Comparison of ENCODE assay signal across 7 cellular contexts in the genomic region with DNA sequence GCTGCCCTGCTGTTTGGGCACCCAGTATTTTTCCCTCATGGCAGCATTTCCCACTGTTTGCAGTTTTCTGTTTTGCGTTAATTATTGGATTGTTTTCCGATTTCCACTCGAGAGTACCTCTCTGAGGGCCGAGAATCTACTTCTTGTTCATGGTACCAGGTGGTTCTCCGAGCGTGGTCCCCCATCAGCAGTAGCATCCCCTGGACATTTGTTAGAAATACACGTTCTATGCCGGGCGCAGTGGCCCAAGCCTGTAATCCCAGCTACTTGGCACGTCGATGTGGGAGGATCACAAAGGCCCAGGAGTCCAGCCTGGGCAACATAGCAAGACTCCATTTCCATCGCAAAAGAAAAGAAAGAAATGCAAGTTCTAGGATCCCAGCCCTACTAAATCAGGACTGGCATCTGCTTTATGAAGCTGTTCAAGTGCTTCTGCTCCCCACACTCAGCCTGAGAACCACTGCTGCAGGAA. TPM values are rescaled to one million over a fixed set of nuclear protein-coding genes. Genes with fewer than 3 reads are reported as not detected.
DNase-seq lines count a peak whose midpoint lies in the region; ATAC-seq and TF ChIP-seq lines count a peak whose summit lies in the region.

No MANE protein-coding gene starts in this region.

- peaks cover 5% of the 10 kb centered on the region for H3K4me1 ChIP-seq in hepatocyte (ENCODE audit: insufficient read depth)
- peaks cover 14 to 44% (median 24%) of the 10 kb centered on the region in 6 donors for H3K4me1 ChIP-seq in spleen

- peak overlapping the region; percentile 81 for H3K4me3 ChIP-seq in hepatocyte
- peak overlapping the region; percentile 79 to 98 (median 96) for H3K4me3 ChIP-seq in spleen

- TF ChIP-seq CTCF in HFFc6 (IDR thresholded peaks at IDR 0.05): no peak
- TF ChIP-seq CTCF in hepatocyte (IDR thresholded peaks at IDR 0.05; ENCODE audit: poor library complexity): no peak
- TF ChIP-seq CTCF in spleen (IDR thresholded peaks at IDR 0.05 in 8 of 11, conservative IDR thresholded peaks at IDR 0.05 in 3 of 11): no peak

- no peaks in the 10 kb centered on the region for H3K9me3 ChIP-seq in hepatocyte (ENCODE audit: low read depth)
- H3K9me3 ChIP-seq in spleen: no peaks in the 10 kb centered on the region

- DNase-seq in HFFc6 (no peak), hepatocyte (ENCODE audit: low spot score) (no peak), spleen (no peak), HPDE6-E6E7 (ENCODE audit: extremely low spot score) (no peak), NCI-H2227 treated with DMSO at 0.1 percent for 48 hours (lab: John Stamatoyannopoulos, UW) (no peak)
- no peak for DNase-seq in activated CD4-positive, alpha-beta memory T cell treated with anti-CD3 and anti-CD28 coated beads for 36 hours

- WGBS in hepatocyte (ENCODE audit: low lambda C conversion rate, missing lambda C conversion rate): 27% methylated on average over 12 of the region's 12 CpGs
- WGBS in spleen, 5 donors: 17 to 21% (median 20%) methylated on average over 12 of the region's 12 CpGs

- no peak for ATAC-seq in GM18870 (IDR thresholded peaks at IDR 0.05; ENCODE audit: unreplicated experiment)

- peaks cover 9% of the 10 kb centered on the region for H3K36me3 Mint-ChIP-seq in HFFc6 (ENCODE audit: low read depth)
- peaks cover 40% of the 10 kb centered on the region for H3K36me3 Mint-ChIP-seq in activated CD4-positive, alpha-beta memory T cell treated with anti-CD3 and anti-CD28 coated beads for 36 hours

- peak overlapping the region; percentile 69 for H3K27ac Mint-ChIP-seq in HFFc6
- H3K27ac Mint-ChIP-seq in activated CD4-positive, alpha-beta memory T cell treated with anti-CD3 and anti-CD28 coated beads for 36 hours: peak overlapping the region; percentile 84

- POLR2A ChIA-PET in activated CD4-positive, alpha-beta memory T cell treated with anti-CD3 and anti-CD28 coated beads for 36 hours (lab: Charles Lee): interaction anchor here (0.6 to 1.6 kb wide), 6 partner anchors 10 to 296 kb away, joined by 3 to 6 read pairs (median 4); no protein-coding TSS in a partner anchor

- peak overlapping the region; percentile 80 for H3K27ac ChIP-seq in hepatocyte
- peak overlapping the region in 5 of 8 donors; percentile 88 to 94 (median 90) for H3K27ac ChIP-seq in spleen

- no peaks in the 10 kb centered on the region; the same call in 1 of the 2 replicates for H3K27me3 Mint-ChIP-seq in HFFc6 (ENCODE audit: insufficient read depth)
- no peaks in the 10 kb centered on the region for H3K27me3 Mint-ChIP-seq in activated CD4-positive, alpha-beta memory T cell treated with anti-CD3 and anti-CD28 coated beads for 36 hours

- no peaks in the 10 kb centered on the region for H4K20me1 ChIP-seq in hepatocyte (ENCODE audit: insufficient read depth, poor library complexity, severe bottlenecking)

- H3K4me3 Mint-ChIP-seq in HFFc6: peak overlapping the region; percentile 97
- peak overlapping the region; percentile 97 for H3K4me3 Mint-ChIP-seq in activated CD4-positive, alpha-beta memory T cell treated with anti-CD3 and anti-CD28 coated beads for 36 hours

- no peaks in the 10 kb centered on the region for H3K36me3 ChIP-seq in hepatocyte (replicated peaks; ENCODE audit: insufficient read depth, low read depth)
- H3K36me3 ChIP-seq in spleen: peaks cover 0 to 40% (median 37%) of the 10 kb centered on the region in 6 donors

- no peaks in the 10 kb centered on the region for H3K9me2 ChIP-seq in hepatocyte (replicated peaks; ENCODE audit: insufficient read depth)

- H3K4me1 Mint-ChIP-seq in HFFc6 (ENCODE audit: low read depth): peaks cover 18% of the 10 kb centered on the region; the same call in 1 of the 2 replicates
- H3K4me1 Mint-ChIP-seq in activated CD4-positive, alpha-beta memory T cell treated with anti-CD3 and anti-CD28 coated beads for 36 hours (ENCODE audit: low read depth): peaks cover 24% of the 10 kb centered on the region

- H3K9me3 Mint-ChIP-seq in HFFc6: no peaks in the 10 kb centered on the region
- no peaks in the 10 kb centered on the region for H3K9me3 Mint-ChIP-seq in activated CD4-positive, alpha-beta memory T cell treated with anti-CD3 and anti-CD28 coated beads for 36 hours

- CTCF ChIA-PET in activated CD4-positive, alpha-beta memory T cell treated with anti-CD3 and anti-CD28 coated beads for 36 hours (lab: Charles Lee): interaction anchor here (1.2 to 2.3 kb wide), 7 partner anchors 10 to 268 kb away, joined by 4 to 17 read pairs (median 5); no protein-coding TSS in a partner anchor

- intact Hi-C loops in activated CD4-positive, alpha-beta memory T cell treated with anti-CD3 and anti-CD28 coated beads for 36 hours (cut with micrococcal nuclease): no loop called here
- intact Hi-C loops in spleen (cut with DNase I; ENCODE audit: low total_unique reads): no loop called here

- H3K27me3 ChIP-seq in hepatocyte (no peaks in the 10 kb centered on the region), spleen (replicated peaks in 1 of 7) (no peaks in the 10 kb centered on the region)

- peaks cover 32% of the 10 kb centered on the region for H3K79me2 ChIP-seq in hepatocyte

- TF ChIP-seq POLR2A in spleen (IDR thresholded peaks at IDR 0.05): no peak

- H2AFZ ChIP-seq in hepatocyte: peak overlapping the region; percentile 60

- H3K4me2 ChIP-seq in hepatocyte: peak overlapping the region; percentile 99

RNA-seq across cellular contexts. Expression of a gene that starts 0.7 kb away (rescaled TPM):
- total RNA-seq in HFFc6 (2021; fragmentation: NEBNext Ultra II Directional; extraction: Animal tissue kit (Norgen Biotek cat#: 25700)): 10 to 100 TPM; 19.9 to 24.8 (median 23.0) TPM
- 10 to 100 TPM; 42.7 to 47.8 TPM for total RNA-seq in activated CD4-positive, alpha-beta memory T cell treated with anti-CD3 and anti-CD28 coated beads for 36 hours
- total RNA-seq in hepatocyte: 20.8 and 24.1 TPM in 2 replicates
- 32.0 and 40.9 TPM in 2 replicates for polyA plus RNA-seq in hepatocyte
- total RNA-seq in spleen: 10 to 100 TPM; 11.5 to 26.9 (median 20.5) TPM
- 10 to 100 TPM; 12.6 to 18.8 (median 15.8) TPM for polyA plus RNA-seq in spleen

RNA-seq across cellular contexts. Expression of a gene that starts 14.0 kb away (rescaled TPM):
- total RNA-seq in HFFc6 (2021; fragmentation: NEBNext Ultra II Directional; extraction: Animal tissue kit (Norgen Biotek cat#: 25700)): 10 to 100 TPM; 56.7 to 71.4 (median 66.9) TPM
- 10 to 100 TPM; 40.1 to 42.3 TPM for total RNA-seq in activated CD4-positive, alpha-beta memory T cell treated with anti-CD3 and anti-CD28 coated beads for 36 hours
- 24.1 and 30.4 TPM in 2 replicates for total RNA-seq in hepatocyte
- polyA plus RNA-seq in hepatocyte: 116 and 120 TPM in 2 replicates
- total RNA-seq in spleen: 10 to 100 TPM; 10.5 to 36.6 (median 28.6) TPM
- 10 to 100 TPM; 39.6 to 93.8 (median 48.5) TPM for polyA plus RNA-seq in spleen
